Comparison of ENCODE assay signal across 20 cellular contexts in the genomic region with DNA sequence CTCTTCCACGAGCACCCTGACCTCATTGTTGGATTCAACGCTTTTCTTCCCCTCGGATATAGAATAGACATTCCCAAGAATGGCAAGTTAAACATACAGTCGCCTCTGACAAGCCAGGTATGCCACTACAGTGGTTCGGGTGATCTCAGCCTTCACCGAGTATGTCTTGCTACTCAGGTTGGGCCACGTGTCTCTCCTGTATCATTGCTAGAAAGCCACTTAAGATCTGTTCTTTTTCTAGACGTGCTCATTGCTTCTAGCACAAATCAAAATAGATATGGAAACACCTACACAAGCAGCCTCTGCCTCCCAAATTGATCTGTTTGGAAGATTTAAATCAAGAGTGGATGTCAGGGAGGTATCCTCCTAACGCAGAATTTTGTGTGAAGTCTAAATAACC. TPM values are rescaled to one million over a fixed set of nuclear protein-coding genes. Genes with fewer than 3 reads are reported as not detected.
DNase-seq lines count a peak whose midpoint lies in the region; ATAC-seq and TF ChIP-seq lines count a peak whose summit lies in the region.
"Had no signal": no experiment of that assay in that cellular context is flagged by ENCODE, and none has a peak within 500 bp of the region (broad histone marks: within the 10 kb centered on the region; RNA-seq: fewer than 3 reads in every experiment).

No MANE protein-coding gene starts in this region.

- BruUV-seq in Caco-2 (replicated peaks; lab: Mats Ljungman, UMichigan): no TSS peak

- peaks cover 11% of the 10 kb centered on the region for H3K27me3 Mint-ChIP-seq in T-helper 1 cell treated with Interleukin-12 subunit alpha and Interleukin-12 subunit beta and Interleukin-4 antibody, amounts not matched to agents 30 μg/mL and 1 μg/mL, for 36 hours (ENCODE audit: low read depth)
- H3K27me3 Mint-ChIP-seq in Caco-2 (ENCODE audit: insufficient read depth, unreplicated experiment): no peaks in the 10 kb centered on the region
- H3K27me3 Mint-ChIP-seq in activated T-helper 2 cell treated with anti-CD3 and anti-CD28 coated beads, Interferon-gamma antibody, Interleukin-2, Interleukin-4, amounts not matched to agents 10 μg/mL and 5 μg/mL and 100 μg/mL, durations not matched to agents 14 hours and 24 hours and 36 hours (ENCODE audit: low read depth): peaks cover 10% of the 10 kb centered on the region
- H3K27me3 Mint-ChIP-seq in natural killer cell treated with Interleukin-12 subunit alpha and Interleukin-12 subunit beta and Interleukin-15 and Interleukin-18, amount 100 ng/mL, for 72 hours: peaks cover 8 to 10% of the 10 kb centered on the region in 2 donors

- peak overlapping the region; percentile 48 for H3K4me3 Mint-ChIP-seq in T-helper 1 cell treated with Interleukin-12 subunit alpha and Interleukin-12 subunit beta and Interleukin-4 antibody, amounts not matched to agents 30 μg/mL and 1 μg/mL, for 36 hours
- peak overlapping the region; percentile 27 for H3K4me3 Mint-ChIP-seq in Caco-2 (ENCODE audit: unreplicated experiment)
- H3K4me3 Mint-ChIP-seq in activated T-helper 2 cell treated with anti-CD3 and anti-CD28 coated beads, Interferon-gamma antibody, Interleukin-2, Interleukin-4, amounts not matched to agents 10 μg/mL and 5 μg/mL and 100 μg/mL, durations not matched to agents 14 hours and 24 hours and 36 hours (ENCODE audit: low read depth): peak overlapping the region; percentile 37
- H3K4me3 Mint-ChIP-seq in natural killer cell treated with Interleukin-12 subunit alpha and Interleukin-12 subunit beta and Interleukin-15 and Interleukin-18, amount 100 ng/mL, for 72 hours: peak overlapping the region; percentile 42
- H3K4me3 Mint-ChIP-seq: activated B cell treated with CpG ODN at 0.5 μM for 24 hours had no signal

- peaks cover 2% of the 10 kb centered on the region for H3K36me3 ChIP-seq in Caco-2 (ENCODE audit: control insufficient read depth, insufficient read depth, low read length)

- no peaks in the 10 kb centered on the region for H3K9me3 ChIP-seq in Caco-2
- H3K9me3 ChIP-seq: SJSA1 had no signal

- ATAC-seq in natural killer cell treated with Interleukin-12 subunit alpha and Interleukin-12 subunit beta and Interleukin-15 and Interleukin-18, amount 100 ng/mL, for 72 hours: no peak
- ATAC-seq in GM19452 (IDR thresholded peaks at IDR 0.05; ENCODE audit: unreplicated experiment): no peak
- ATAC-seq: HCT116 had no signal

- intact Hi-C loops in Caco-2 (cut with micrococcal nuclease; ENCODE audit: unreplicated experiment): no loop called here
- intact Hi-C loops in activated T-helper 2 cell treated with anti-CD3 and anti-CD28 coated beads, Interferon-gamma antibody, Interleukin-2, Interleukin-4, amounts not matched to agents 10 μg/mL and 5 μg/mL and 100 μg/mL, durations not matched to agents 14 hours and 24 hours and 36 hours (cut with micrococcal nuclease): no loop called here

- H3K27ac Mint-ChIP-seq in T-helper 1 cell treated with Interleukin-12 subunit alpha and Interleukin-12 subunit beta and Interleukin-4 antibody, amounts not matched to agents 30 μg/mL and 1 μg/mL, for 36 hours: peak overlapping the region; percentile 22
- no peak overlapping the region for H3K27ac Mint-ChIP-seq in Caco-2 (ENCODE audit: unreplicated experiment)
- peak overlapping the region; percentile 43 for H3K27ac Mint-ChIP-seq in activated T-helper 2 cell treated with anti-CD3 and anti-CD28 coated beads, Interferon-gamma antibody, Interleukin-2, Interleukin-4, amounts not matched to agents 10 μg/mL and 5 μg/mL and 100 μg/mL, durations not matched to agents 14 hours and 24 hours and 36 hours
- no peak overlapping the region for H3K27ac Mint-ChIP-seq in natural killer cell treated with Interleukin-12 subunit alpha and Interleukin-12 subunit beta and Interleukin-15 and Interleukin-18, amount 100 ng/mL, for 72 hours
- H3K27ac Mint-ChIP-seq: activated B cell treated with CpG ODN at 0.5 μM for 24 hours had no signal

- no peaks in the 10 kb centered on the region; the same call in 1 of the 2 replicates for H3K4me1 ChIP-seq in Caco-2

- TF ChIP-seq CTCF in Caco-2 (IDR thresholded peaks at IDR 0.05; ENCODE audit: insufficient read depth in 1 of 2, low read depth in 1 of 2, low read length in 1 of 2, severe bottlenecking in 1 of 2, unreplicated experiment in 1 of 2): no peak

- no peaks in the 10 kb centered on the region for H3K9me3 Mint-ChIP-seq in T-helper 1 cell treated with Interleukin-12 subunit alpha and Interleukin-12 subunit beta and Interleukin-4 antibody, amounts not matched to agents 30 μg/mL and 1 μg/mL, for 36 hours
- no peaks in the 10 kb centered on the region for H3K9me3 Mint-ChIP-seq in Caco-2 (ENCODE audit: unreplicated experiment)
- H3K9me3 Mint-ChIP-seq in activated T-helper 2 cell treated with anti-CD3 and anti-CD28 coated beads, Interferon-gamma antibody, Interleukin-2, Interleukin-4, amounts not matched to agents 10 μg/mL and 5 μg/mL and 100 μg/mL, durations not matched to agents 14 hours and 24 hours and 36 hours: no peaks in the 10 kb centered on the region
- no peaks in the 10 kb centered on the region for H3K9me3 Mint-ChIP-seq in natural killer cell treated with Interleukin-12 subunit alpha and Interleukin-12 subunit beta and Interleukin-15 and Interleukin-18, amount 100 ng/mL, for 72 hours
- H3K9me3 Mint-ChIP-seq: activated B cell treated with CpG ODN at 0.5 μM for 24 hours had no signal

- no peaks in the 10 kb centered on the region for H3K27me3 ChIP-seq in Caco-2 (replicated peaks; ENCODE audit: control insufficient read depth, insufficient read depth, low read length)
- H3K27me3 ChIP-seq: SJSA1 had no signal

- DNase-seq in T-helper 1 cell (no peak), Caco-2 (no peak), HPDE6-E6E7 (ENCODE audit: extremely low spot score) (no peak), NCI-H526 (lab: John Stamatoyannopoulos, UW) (no peak)
- no peak for DNase-seq in activated T-helper 2 cell treated with anti-CD3 and anti-CD28 coated beads, Interferon-gamma antibody, Interleukin-2, Interleukin-4, amounts not matched to agents 10 μg/mL and 5 μg/mL and 100 μg/mL, durations not matched to agents 14 hours and 24 hours and 36 hours (ENCODE audit: low spot score)
- no peak for DNase-seq in natural killer cell treated with Interleukin-12 subunit alpha and Interleukin-12 subunit beta and Interleukin-15 and Interleukin-18, amount 100 ng/mL, for 72 hours (ENCODE audit: low spot score)
- DNase-seq: activated B cell treated with CpG ODN at 0.5 μM for 24 hours; activated effector memory CD4-positive, alpha-beta T cell treated with Interleukin-2 at 50 U/mL for 16 hours; foreskin melanocyte; NCI-H1092; NCI-H2029; small intestine; stimulated activated CD4-positive, alpha-beta T cell treated with anti-CD3 and anti-CD28 coated beads, Interleukin-4, amount 100 ng/mL, for 24 hours had no signal

- H3K36me3 Mint-ChIP-seq in T-helper 1 cell treated with Interleukin-12 subunit alpha and Interleukin-12 subunit beta and Interleukin-4 antibody, amounts not matched to agents 30 μg/mL and 1 μg/mL, for 36 hours (ENCODE audit: low read depth): peaks cover 16% of the 10 kb centered on the region
- H3K36me3 Mint-ChIP-seq in Caco-2 (ENCODE audit: insufficient read depth, unreplicated experiment): peaks cover 43% of the 10 kb centered on the region
- peaks cover 42% of the 10 kb centered on the region for H3K36me3 Mint-ChIP-seq in activated T-helper 2 cell treated with anti-CD3 and anti-CD28 coated beads, Interferon-gamma antibody, Interleukin-2, Interleukin-4, amounts not matched to agents 10 μg/mL and 5 μg/mL and 100 μg/mL, durations not matched to agents 14 hours and 24 hours and 36 hours (ENCODE audit: low read depth)
- peaks cover 9% of the 10 kb centered on the region for H3K36me3 Mint-ChIP-seq in natural killer cell treated with Interleukin-12 subunit alpha and Interleukin-12 subunit beta and Interleukin-15 and Interleukin-18, amount 100 ng/mL, for 72 hours

- H3K4me1 Mint-ChIP-seq in T-helper 1 cell treated with Interleukin-12 subunit alpha and Interleukin-12 subunit beta and Interleukin-4 antibody, amounts not matched to agents 30 μg/mL and 1 μg/mL, for 36 hours (ENCODE audit: low read depth): peaks cover 9% of the 10 kb centered on the region
- no peaks in the 10 kb centered on the region for H3K4me1 Mint-ChIP-seq in Caco-2 (ENCODE audit: low read depth, unreplicated experiment)
- H3K4me1 Mint-ChIP-seq in activated T-helper 2 cell treated with anti-CD3 and anti-CD28 coated beads, Interferon-gamma antibody, Interleukin-2, Interleukin-4, amounts not matched to agents 10 μg/mL and 5 μg/mL and 100 μg/mL, durations not matched to agents 14 hours and 24 hours and 36 hours (ENCODE audit: low read depth): peaks cover 17% of the 10 kb centered on the region
- H3K4me1 Mint-ChIP-seq in natural killer cell treated with Interleukin-12 subunit alpha and Interleukin-12 subunit beta and Interleukin-15 and Interleukin-18, amount 100 ng/mL, for 72 hours (ENCODE audit: low read depth in 2 of 2): peaks cover 14 to 17% of the 10 kb centered on the region in 2 donors

- no peak overlapping the region for H3K4me3 ChIP-seq in Caco-2 (ENCODE audit: low read depth, low read length)
- H3K4me3 ChIP-seq: lung, SJSA1 had no signal

- CTCF ChIA-PET in Caco-2 (lab: Charles Lee): no interaction called here

- POLR2A ChIA-PET in Caco-2 (lab: Charles Lee): no interaction called here

RNA-seq across cellular contexts. Expression of gene SIN3B, which starts 2.3 kb away (rescaled TPM):
- total RNA-seq in Caco-2 (2022): 56.3 and 56.9 TPM in 2 replicates
- 40.3 and 40.5 TPM in 2 replicates for total RNA-seq in activated T-helper 2 cell treated with anti-CD3 and anti-CD28 coated beads, Interferon-gamma antibody, Interleukin-2, Interleukin-4, amounts not matched to agents 10 μg/mL and 5 μg/mL and 100 μg/mL, durations not matched to agents 14 hours and 24 hours and 36 hours
- total RNA-seq in natural killer cell treated with Interleukin-12 subunit alpha and Interleukin-12 subunit beta and Interleukin-15 and Interleukin-18, amount 100 ng/mL, for 72 hours: 10 to 100 TPM; 33.0 to 53.2 TPM

RNA-seq across cellular contexts. Expression of gene F2RL3, which starts 57.3 kb away (rescaled TPM):
- not detected in 2 replicates for total RNA-seq in Caco-2 (2022)
- total RNA-seq in activated T-helper 2 cell treated with anti-CD3 and anti-CD28 coated beads, Interferon-gamma antibody, Interleukin-2, Interleukin-4, amounts not matched to agents 10 μg/mL and 5 μg/mL and 100 μg/mL, durations not matched to agents 14 hours and 24 hours and 36 hours: not detected in 2 replicates
- total RNA-seq in natural killer cell treated with Interleukin-12 subunit alpha and Interleukin-12 subunit beta and Interleukin-15 and Interleukin-18, amount 100 ng/mL, for 72 hours: 1 to 10 TPM; 1.5 to 2.0 TPM
- total RNA-seq: HT1080, myocyte had no signal

Comparison
In these comparisons a context has a peak if more than half of its experiments do, and no peak if none do; other contexts are left out.
1. H3K27ac Mint-ChIP-seq: peak in T-helper 1 cell treated with Interleukin-12 subunit alpha and Interleukin-12 subunit beta and Interleukin-4 antibody, amounts not matched to agents 30 μg/mL and 1 μg/mL, for 36 hours (single experiment) and activated T-helper 2 cell treated with anti-CD3 and anti-CD28 coated beads, Interferon-gamma antibody, Interleukin-2, Interleukin-4, amounts not matched to agents 10 μg/mL and 5 μg/mL and 100 μg/mL, durations not matched to agents 14 hours and 24 hours and 36 hours (single experiment); none in Caco-2 (single experiment) and natural killer cell treated with Interleukin-12 subunit alpha and Interleukin-12 subunit beta and Interleukin-15 and Interleukin-18, amount 100 ng/mL, for 72 hours (0 of 2).
2. Peak in every context shown above with its lines, with median percentiles within 50 percentile points of each other: H3K4me3 Mint-ChIP-seq.